In the genomic region with DNA sequence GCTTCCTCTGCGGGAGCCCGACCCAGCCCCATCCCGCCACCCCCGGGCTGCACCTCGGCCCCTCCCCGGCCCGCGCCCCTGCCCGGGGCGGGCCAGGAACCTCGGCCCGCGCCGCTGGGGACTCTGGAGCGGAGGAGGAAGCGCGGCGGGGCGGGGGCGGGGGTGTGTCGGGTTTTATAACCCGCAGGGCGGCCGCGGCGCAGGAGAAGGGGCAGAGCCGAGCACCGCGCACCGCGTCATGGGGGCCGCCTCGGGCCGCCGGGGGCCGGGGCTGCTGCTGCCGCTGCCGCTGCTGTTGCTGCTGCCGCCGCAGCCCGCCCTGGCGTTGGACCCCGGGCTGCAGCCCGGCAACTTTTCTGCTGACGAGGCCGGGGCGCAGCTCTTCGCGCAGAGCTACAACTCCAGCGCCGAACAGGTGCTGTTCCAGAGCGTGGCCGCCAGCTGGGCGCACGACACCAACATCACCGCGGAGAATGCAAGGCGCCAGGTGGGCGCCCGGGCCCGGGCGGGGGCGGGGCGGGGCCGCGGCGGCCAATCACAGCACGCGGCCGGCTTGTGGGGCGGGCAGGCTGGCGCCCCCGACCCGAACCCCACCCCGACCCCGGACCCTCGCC, we compare ENCODE assay signal across 8 cellular contexts. TPM values are rescaled to one million over a fixed set of nuclear protein-coding genes. Genes with fewer than 3 reads are reported as not detected.
A peak's percentile ranks its signal among the peaks of the same experiment; 100 is the strongest.
DNase-seq lines count a peak whose midpoint lies in the region; ATAC-seq and TF ChIP-seq lines count a peak whose summit lies in the region.

A gene (plus strand): TSS at position 205 of the 614 bp plus-strand sequence. CDS start 34 bp downstream, at position 239.

- ATAC-seq in HG03280 (IDR thresholded peaks at IDR 0.05; ENCODE audit: unreplicated experiment) (peak; percentile 48), HG02610 (IDR thresholded peaks at IDR 0.05; ENCODE audit: unreplicated experiment) (no peak)

- H3K27me3 ChIP-seq in iPS-15b (ENCODE audit: control insufficient read depth, insufficient read depth, low read length) (peaks cover 17% of the 10 kb centered on the region), skeletal muscle tissue (ENCODE audit: control insufficient read depth in 3 of 3, insufficient read depth in 3 of 3, low read length in 3 of 3) (peaks cover 20 to 39% (median 26%) of the 10 kb centered on the region in 3 donors)

- no peak within 1 kb of the TSS for H3K9ac ChIP-seq in iPS-15b (ENCODE audit: low read depth, low read length)
- H3K9ac ChIP-seq in skeletal muscle tissue (ENCODE audit: low read depth in 1 of 3, low read length in 3 of 3): peak within 1 kb of the TSS in 2 of 3 donors; percentile 23 to 62

- no peak for TF ChIP-seq CTCF in astrocyte of the spinal cord (IDR thresholded peaks at IDR 0.05; ENCODE audit: low read depth, low read length)

- H3K9me3 ChIP-seq in iPS-15b (ENCODE audit: control insufficient read depth, insufficient read depth, low read length): no peaks in the 10 kb centered on the region
- no peaks in the 10 kb centered on the region for H3K9me3 ChIP-seq in skeletal muscle tissue (ENCODE audit: control insufficient read depth in 3 of 3, low read length in 3 of 3)

- in situ Hi-C loops in astrocyte of the spinal cord (cut with HindIII; ENCODE audit: low sequenced_read_pairs): no loop called here

- DNase-seq in D341Med (ENCODE audit: low spot score): peak; percentile 88
- peak; percentile 47 to 67 for DNase-seq in SHP77 (lab: John Stamatoyannopoulos, UW)
- no peak for DNase-seq in astrocyte of the spinal cord (ENCODE audit: low read depth, low spot score)
- DNase-seq in NCI-H446 treated with DMSO at 0.1 percent for 48 hours (lab: John Stamatoyannopoulos, UW): no peak

- H3K4me1 ChIP-seq in iPS-15b (ENCODE audit: control insufficient read depth, insufficient read depth, low read length) (peaks cover 17% of the 10 kb centered on the region), skeletal muscle tissue (ENCODE audit: control insufficient read depth in 3 of 3, insufficient read depth in 3 of 3, low read length in 3 of 3) (peaks cover 14 to 31% (median 25%) of the 10 kb centered on the region in 3 donors)

- no peaks in the 10 kb centered on the region for H3K36me3 ChIP-seq in iPS-15b (ENCODE audit: control insufficient read depth, insufficient read depth, low read length)
- H3K36me3 ChIP-seq in skeletal muscle tissue (ENCODE audit: control insufficient read depth in 3 of 3, insufficient read depth in 3 of 3, low read length in 3 of 3): no peaks in the 10 kb centered on the region

- peak within 1 kb of the TSS; percentile 37 for H3K4me3 ChIP-seq in astrocyte of the spinal cord (ENCODE audit: low read depth, low read length)
- H3K4me3 ChIP-seq in iPS-15b (ENCODE audit: low read depth, low read length): peak within 1 kb of the TSS; percentile 73
- peak within 1 kb of the TSS; percentile 62 to 71 (median 67) for H3K4me3 ChIP-seq in skeletal muscle tissue (ENCODE audit: low read length in 3 of 3)

- peak within 1 kb of the TSS; percentile 7 for H3K27ac ChIP-seq in skeletal muscle tissue (ENCODE audit: low read depth, low read length)

RNA-seq across cellular contexts. Expression of the gene that starts here (rescaled TPM):
- 7.8 TPM for total RNA-seq in skeletal muscle tissue

Comparison
In these comparisons a context has a peak if more than half of its experiments do, and no peak if none do; other contexts are left out.
1. DNase-seq: peak in D341Med (single experiment) and SHP77 (2 of 2); none in astrocyte of the spinal cord (single experiment) and NCI-H446 treated with DMSO at 0.1 percent for 48 hours (single experiment).
2. Peak in every context shown above with its lines, with median percentiles within 50 percentile points of each other: H3K4me3 ChIP-seq.